ENCODE assay signal across 1 cellular context in the genomic region with DNA sequence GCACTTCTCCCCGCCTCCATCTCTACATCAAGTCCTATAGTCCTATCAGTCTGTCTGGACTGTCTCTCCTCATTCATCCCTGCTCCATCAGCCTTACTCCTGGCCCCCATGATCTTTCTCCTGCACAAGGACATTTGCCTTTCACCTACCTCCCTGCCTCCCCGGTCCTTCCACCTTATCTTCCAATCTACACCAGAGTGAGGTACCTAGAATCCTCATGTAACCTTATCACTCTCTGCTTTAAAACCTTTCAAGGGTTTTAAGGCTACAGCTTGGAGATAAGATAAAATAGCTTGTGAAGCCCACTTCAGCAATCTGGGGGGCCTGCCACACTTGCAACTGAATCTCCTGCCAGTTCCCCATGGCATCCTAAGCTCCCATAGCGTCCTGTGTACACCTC.
TF ChIP-seq lines count a peak whose summit lies in the region.

No MANE protein-coding gene starts in this region.

TF ChIP-seq in H1, 55 proteins besides CTCF, POLR2A, EP300 and RAD21 (continued from another document):
- TF ChIP-seq, protein P1, sequence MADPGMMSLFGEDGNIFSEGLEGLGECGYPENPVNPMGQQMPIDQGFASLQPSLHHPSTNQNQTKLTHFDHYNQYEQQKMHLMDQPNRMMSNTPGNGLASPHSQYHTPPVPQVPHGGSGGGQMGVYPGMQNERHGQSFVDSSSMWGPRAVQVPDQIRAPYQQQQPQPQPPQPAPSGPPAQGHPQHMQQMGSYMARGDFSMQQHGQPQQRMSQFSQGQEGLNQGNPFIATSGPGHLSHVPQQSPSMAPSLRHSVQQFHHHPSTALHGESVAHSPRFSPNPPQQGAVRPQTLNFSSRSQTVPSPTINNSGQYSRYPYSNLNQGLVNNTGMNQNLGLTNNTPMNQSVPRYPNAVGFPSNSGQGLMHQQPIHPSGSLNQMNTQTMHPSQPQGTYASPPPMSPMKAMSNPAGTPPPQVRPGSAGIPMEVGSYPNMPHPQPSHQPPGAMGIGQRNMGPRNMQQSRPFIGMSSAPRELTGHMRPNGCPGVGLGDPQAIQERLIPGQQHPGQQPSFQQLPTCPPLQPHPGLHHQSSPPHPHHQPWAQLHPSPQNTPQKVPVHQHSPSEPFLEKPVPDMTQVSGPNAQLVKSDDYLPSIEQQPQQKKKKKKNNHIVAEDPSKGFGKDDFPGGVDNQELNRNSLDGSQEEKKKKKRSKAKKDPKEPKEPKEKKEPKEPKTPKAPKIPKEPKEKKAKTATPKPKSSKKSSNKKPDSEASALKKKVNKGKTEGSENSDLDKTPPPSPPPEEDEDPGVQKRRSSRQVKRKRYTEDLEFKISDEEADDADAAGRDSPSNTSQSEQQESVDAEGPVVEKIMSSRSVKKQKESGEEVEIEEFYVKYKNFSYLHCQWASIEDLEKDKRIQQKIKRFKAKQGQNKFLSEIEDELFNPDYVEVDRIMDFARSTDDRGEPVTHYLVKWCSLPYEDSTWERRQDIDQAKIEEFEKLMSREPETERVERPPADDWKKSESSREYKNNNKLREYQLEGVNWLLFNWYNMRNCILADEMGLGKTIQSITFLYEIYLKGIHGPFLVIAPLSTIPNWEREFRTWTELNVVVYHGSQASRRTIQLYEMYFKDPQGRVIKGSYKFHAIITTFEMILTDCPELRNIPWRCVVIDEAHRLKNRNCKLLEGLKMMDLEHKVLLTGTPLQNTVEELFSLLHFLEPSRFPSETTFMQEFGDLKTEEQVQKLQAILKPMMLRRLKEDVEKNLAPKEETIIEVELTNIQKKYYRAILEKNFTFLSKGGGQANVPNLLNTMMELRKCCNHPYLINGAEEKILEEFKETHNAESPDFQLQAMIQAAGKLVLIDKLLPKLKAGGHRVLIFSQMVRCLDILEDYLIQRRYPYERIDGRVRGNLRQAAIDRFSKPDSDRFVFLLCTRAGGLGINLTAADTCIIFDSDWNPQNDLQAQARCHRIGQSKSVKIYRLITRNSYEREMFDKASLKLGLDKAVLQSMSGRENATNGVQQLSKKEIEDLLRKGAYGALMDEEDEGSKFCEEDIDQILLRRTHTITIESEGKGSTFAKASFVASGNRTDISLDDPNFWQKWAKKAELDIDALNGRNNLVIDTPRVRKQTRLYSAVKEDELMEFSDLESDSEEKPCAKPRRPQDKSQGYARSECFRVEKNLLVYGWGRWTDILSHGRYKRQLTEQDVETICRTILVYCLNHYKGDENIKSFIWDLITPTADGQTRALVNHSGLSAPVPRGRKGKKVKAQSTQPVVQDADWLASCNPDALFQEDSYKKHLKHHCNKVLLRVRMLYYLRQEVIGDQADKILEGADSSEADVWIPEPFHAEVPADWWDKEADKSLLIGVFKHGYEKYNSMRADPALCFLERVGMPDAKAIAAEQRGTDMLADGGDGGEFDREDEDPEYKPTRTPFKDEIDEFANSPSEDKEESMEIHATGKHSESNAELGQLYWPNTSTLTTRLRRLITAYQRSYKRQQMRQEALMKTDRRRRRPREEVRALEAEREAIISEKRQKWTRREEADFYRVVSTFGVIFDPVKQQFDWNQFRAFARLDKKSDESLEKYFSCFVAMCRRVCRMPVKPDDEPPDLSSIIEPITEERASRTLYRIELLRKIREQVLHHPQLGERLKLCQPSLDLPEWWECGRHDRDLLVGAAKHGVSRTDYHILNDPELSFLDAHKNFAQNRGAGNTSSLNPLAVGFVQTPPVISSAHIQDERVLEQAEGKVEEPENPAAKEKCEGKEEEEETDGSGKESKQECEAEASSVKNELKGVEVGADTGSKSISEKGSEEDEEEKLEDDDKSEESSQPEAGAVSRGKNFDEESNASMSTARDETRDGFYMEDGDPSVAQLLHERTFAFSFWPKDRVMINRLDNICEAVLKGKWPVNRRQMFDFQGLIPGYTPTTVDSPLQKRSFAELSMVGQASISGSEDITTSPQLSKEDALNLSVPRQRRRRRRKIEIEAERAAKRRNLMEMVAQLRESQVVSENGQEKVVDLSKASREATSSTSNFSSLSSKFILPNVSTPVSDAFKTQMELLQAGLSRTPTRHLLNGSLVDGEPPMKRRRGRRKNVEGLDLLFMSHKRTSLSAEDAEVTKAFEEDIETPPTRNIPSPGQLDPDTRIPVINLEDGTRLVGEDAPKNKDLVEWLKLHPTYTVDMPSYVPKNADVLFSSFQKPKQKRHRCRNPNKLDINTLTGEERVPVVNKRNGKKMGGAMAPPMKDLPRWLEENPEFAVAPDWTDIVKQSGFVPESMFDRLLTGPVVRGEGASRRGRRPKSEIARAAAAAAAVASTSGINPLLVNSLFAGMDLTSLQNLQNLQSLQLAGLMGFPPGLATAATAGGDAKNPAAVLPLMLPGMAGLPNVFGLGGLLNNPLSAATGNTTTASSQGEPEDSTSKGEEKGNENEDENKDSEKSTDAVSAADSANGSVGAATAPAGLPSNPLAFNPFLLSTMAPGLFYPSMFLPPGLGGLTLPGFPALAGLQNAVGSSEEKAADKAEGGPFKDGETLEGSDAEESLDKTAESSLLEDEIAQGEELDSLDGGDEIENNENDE (IDR thresholded peaks at IDR 0.05; ENCODE audit: insufficient replicate concordance, low read length), result no peak
- no peak for TF ChIP-seq CHD2 (IDR thresholded peaks at IDR 0.05; ENCODE audit: low read length)
- no peak for TF ChIP-seq SIX5 (IDR thresholded peaks at IDR 0.05; ENCODE audit: low read depth, low read length)
- TF ChIP-seq NRF1 (IDR thresholded peaks at IDR 0.05; ENCODE audit: low read depth, low read length), result no peak
- TF ChIP-seq CHD1 (IDR thresholded peaks at IDR 0.05; ENCODE audit: low read depth, low read length), result no peak
- TF ChIP-seq EZH2 (IDR thresholded peaks at IDR 0.05; ENCODE audit: low read depth, low read length, severe bottlenecking), result no peak
- no peak for TF ChIP-seq SP2 (IDR thresholded peaks at IDR 0.05; ENCODE audit: low read length)
- no peak for TF ChIP-seq HDAC6 (IDR thresholded peaks at IDR 0.05; ENCODE audit: low read depth, low read length)
- TF ChIP-seq, protein P2, sequence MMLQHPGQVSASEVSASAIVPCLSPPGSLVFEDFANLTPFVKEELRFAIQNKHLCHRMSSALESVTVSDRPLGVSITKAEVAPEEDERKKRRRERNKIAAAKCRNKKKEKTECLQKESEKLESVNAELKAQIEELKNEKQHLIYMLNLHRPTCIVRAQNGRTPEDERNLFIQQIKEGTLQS (IDR thresholded peaks at IDR 0.05; ENCODE audit: insufficient read depth, low read depth, low read length), result no peak
- no peak for TF ChIP-seq SIN3A (conservative IDR thresholded peaks at IDR 0.05 in 1 of 2, IDR thresholded peaks at IDR 0.05 in 1 of 2; ENCODE audit: low read depth in 1 of 2, low read length in 2 of 2)
- no peak for TF ChIP-seq GTF2F1 (IDR thresholded peaks at IDR 0.05; ENCODE audit: borderline replicate concordance, low read depth, low read length)
- TF ChIP-seq NANOG (IDR thresholded peaks at IDR 0.05; ENCODE audit: insufficient read depth, low read depth, low read length, poor library complexity, severe bottlenecking), result no peak
- no peak for TF ChIP-seq SAP30 (IDR thresholded peaks at IDR 0.05; ENCODE audit: insufficient read depth, insufficient replicate concordance, low read length)
- TF ChIP-seq CBX5 (IDR thresholded peaks at IDR 0.05; ENCODE audit: low read depth, low read length), result no peak
- TF ChIP-seq SP4 (IDR thresholded peaks at IDR 0.05; ENCODE audit: low read length), result no peak
